18 cellular contexts compared by ENCODE assay signal in the genomic region with DNA sequence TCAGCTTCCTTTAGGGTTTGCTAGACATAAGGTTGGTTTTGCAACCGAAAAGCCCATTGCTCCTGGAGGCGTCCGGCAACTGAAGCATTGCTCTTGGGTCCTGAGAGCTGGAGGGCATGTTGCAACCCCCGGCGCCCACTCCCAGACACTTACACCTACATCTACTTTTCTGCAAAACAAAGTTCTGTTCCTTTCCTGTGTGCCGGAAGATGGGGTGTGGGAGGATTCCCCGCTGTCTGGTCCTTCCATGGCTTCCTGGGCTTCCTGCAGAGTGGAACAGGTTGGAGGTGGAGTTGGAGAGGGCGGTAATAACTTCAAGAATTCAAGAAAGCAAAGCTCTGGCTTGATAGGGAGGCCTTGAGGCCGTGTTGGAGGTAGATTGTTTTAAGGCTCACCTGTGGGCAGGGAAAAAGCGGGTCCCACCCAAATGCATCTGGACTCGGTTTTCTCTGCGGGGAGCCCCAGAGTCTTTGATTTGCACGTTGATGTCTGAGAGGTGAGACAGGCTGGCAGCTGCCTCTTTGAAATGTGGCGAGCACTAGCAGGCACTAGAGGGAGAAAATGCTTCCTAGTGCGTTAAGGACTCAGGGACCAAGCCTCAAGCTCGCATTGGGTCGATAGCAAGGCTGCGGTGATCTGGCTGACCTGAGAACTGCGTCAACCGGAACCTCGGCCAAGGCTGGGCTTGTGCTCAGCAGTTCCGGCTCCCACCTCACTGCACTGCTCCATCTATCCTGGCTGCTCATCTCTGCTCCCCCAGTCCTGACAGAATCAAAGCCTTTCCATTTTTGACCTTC. TPM values are rescaled to one million over a fixed set of nuclear protein-coding genes. Genes with fewer than 3 reads are reported as not detected.
DNase-seq lines count a peak whose midpoint lies in the region; ATAC-seq, FAIRE-seq and TF ChIP-seq lines count a peak whose summit lies in the region.
"Had no signal": no experiment of that assay in that cellular context is flagged by ENCODE, and none has a peak within 500 bp of the region (broad histone marks: within the 10 kb centered on the region; RNA-seq: fewer than 3 reads in every experiment).

No MANE protein-coding gene starts in this region.

- no peak for TF ChIP-seq EP300 in K562 (IDR thresholded peaks at IDR 0.05; ENCODE audit: low read length)

- H3K9me3 ChIP-seq in K562 (replicated peaks; ENCODE audit: control insufficient read depth, insufficient read depth, low read depth, low read length): no peaks in the 10 kb centered on the region

- no peak overlapping the region for H3K27ac ChIP-seq in GM23338 (ENCODE audit: low read depth)
- no peak overlapping the region for H3K27ac ChIP-seq in K562 (ENCODE audit: extremely low read depth, low read depth, low read length)
- H3K27ac ChIP-seq: GM23248 had no signal

- H4K20me1 ChIP-seq in GM23338 (replicated peaks; ENCODE audit: insufficient read depth) (peaks cover 30% of the 10 kb centered on the region), K562 (replicated peaks; ENCODE audit: control insufficient read depth, insufficient read depth, low read length) (no peaks in the 10 kb centered on the region)

- DNase-seq in GM23338 (ENCODE audit: low spot score): peak; percentile 73
- DNase-seq in K562 (ENCODE audit: extremely low read depth in 1 of 4, low spot score in 3 of 4): no peak
- DNase-seq in left kidney (ENCODE audit: low read depth, low spot score): peak; percentile 19
- no peak for DNase-seq in progenitor cell of endocrine pancreas (ENCODE audit: low spot score, unreplicated experiment)
- DNase-seq in RPMI8226: no peak
- no peak for DNase-seq in sciatic nerve (ENCODE audit: low spot score)
- DNase-seq: CD4-positive, CD25-positive, alpha-beta regulatory T cell; EL; GM23248; KBM-7; MM.1S; NCI-H1048; NCI-H1417 treated with DMSO at 0.1 percent for 48 hours; NCI-H187 treated with DMSO at 0.1 percent for 48 hours; NCI-H69; NK-92 treated with Interleukin-12 subunit alpha and Interleukin-12 subunit beta, amount 100 ng/mL, for 24 hours had no signal

- no peaks in the 10 kb centered on the region for H3K9me2 ChIP-seq in GM23338 (ENCODE audit: insufficient read depth)

- BruUV-seq in K562 (replicated peaks; lab: Mats Ljungman, UMichigan): no TSS peak

- H3K27me3 Mint-ChIP-seq in GM23338 (ENCODE audit: insufficient read depth, low read depth, poor library complexity): peaks cover 28% of the 10 kb centered on the region
- H3K27me3 Mint-ChIP-seq in progenitor cell of endocrine pancreas: peaks cover 96% of the 10 kb centered on the region

- H3K4me3 Mint-ChIP-seq in GM23338 (no peak overlapping the region), progenitor cell of endocrine pancreas (ENCODE audit: low read depth) (no peak overlapping the region)
- H3K4me3 Mint-ChIP-seq: CD4-positive, CD25-positive, alpha-beta regulatory T cell had no signal

- intact Hi-C loops in K562 (cut with micrococcal nuclease) (no loop called here), sciatic nerve (cut with DNase I) (loop anchor here (10.0 kb wide), 1 partner anchor 335 kb away; no protein-coding TSS in a partner anchor)

- H3K4me2 ChIP-seq in GM23338 (peak overlapping the region; percentile 65), K562 (ENCODE audit: insufficient read depth, low read length) (no peak overlapping the region)

- H2AFZ ChIP-seq in GM23338 (no peak overlapping the region), K562 (ENCODE audit: low read depth, low read length) (no peak overlapping the region)
- H2AFZ ChIP-seq: GM23248 had no signal

- CTCF ChIA-PET in K562 (lab: Yijun Ruan, JAX; ENCODE audit: low intra/inter-chr PET ratio): no interaction called here

- H3K4me3 ChIP-seq in GM23338 (peak overlapping the region; percentile 30; the same call in 1 of the 2 replicates), K562 (no peak overlapping the region)
- H3K4me3 ChIP-seq: GM23248 had no signal

- in situ Hi-C loops in K562 (cut with MboI): no loop called here

- POLR2A ChIA-PET in K562 (lab: Yijun Ruan, JAX): interaction anchor here (0.9 to 1.4 kb wide), 2 partner anchors 11 to 13 kb away, joined by 4 to 6 read pairs; no protein-coding TSS in a partner anchor

- peak in 1 of 2 experiments; percentile 24; a peak in 1 of 4 replicates for TF ChIP-seq CTCF in GM23338 (conservative IDR thresholded peaks at IDR 0.05; ENCODE audit: low read depth in 2 of 2)
- TF ChIP-seq CTCF in K562 (IDR thresholded peaks at IDR 0.05 in 2 of 3, conservative IDR thresholded peaks at IDR 0.05 in 1 of 3; ENCODE audit: insufficient read depth in 2 of 3, low read depth in 1 of 3, low read length in 3 of 3): no peak
- peak; percentile 13 for TF ChIP-seq CTCF in progenitor cell of endocrine pancreas (IDR thresholded peaks at IDR 0.05; ENCODE audit: unreplicated experiment)

- no peaks in the 10 kb centered on the region for H3K9me1 ChIP-seq in K562 (ENCODE audit: control insufficient read depth, insufficient read depth, low read length)

- no peaks in the 10 kb centered on the region for H3K36me3 ChIP-seq in GM23338 (ENCODE audit: insufficient read depth)
- no peaks in the 10 kb centered on the region for H3K36me3 ChIP-seq in K562 (ENCODE audit: control insufficient read depth, insufficient read depth, low read length)

- WGBS in K562 (ENCODE audit: insufficient coverage, low coverage, missing lambda C conversion rate): 61% methylated on average over 21 of the region's 22 CpGs

- no peak for TF ChIP-seq RAD21 in K562 (CRISPR knock-in tag; conservative IDR thresholded peaks at IDR 0.05 in 1 of 2, IDR thresholded peaks at IDR 0.05 in 1 of 2)

- no peak overlapping the region for H3K9ac ChIP-seq in K562 (ENCODE audit: insufficient read depth in 1 of 2, low read depth in 2 of 2, low read length in 2 of 2)
- H3K9ac ChIP-seq: GM23248 had no signal

- peaks cover 24% of the 10 kb centered on the region for H3F3A ChIP-seq in GM23338 (replicated peaks; ENCODE audit: low read depth)

- H3K4me1 Mint-ChIP-seq in GM23338 (peaks cover 39% of the 10 kb centered on the region), progenitor cell of endocrine pancreas (ENCODE audit: low read depth) (peaks cover 10% of the 10 kb centered on the region)
- H3K4me1 Mint-ChIP-seq: CD4-positive, CD25-positive, alpha-beta regulatory T cell had no signal

- TF ChIP-seq POLR2A in K562 (conservative IDR thresholded peaks at IDR 0.05): no peak

- H3K9me3 Mint-ChIP-seq in GM23338: peaks cover 5% of the 10 kb centered on the region; the same call in 2 of the 3 replicates
- H3K9me3 Mint-ChIP-seq in progenitor cell of endocrine pancreas (ENCODE audit: low read depth): no peaks in the 10 kb centered on the region

- H3K79me2 ChIP-seq in GM23338 (replicated peaks; ENCODE audit: insufficient read depth): no peaks in the 10 kb centered on the region
- H3K79me2 ChIP-seq in K562 (ENCODE audit: control insufficient read depth, insufficient read depth, low read length): no peaks in the 10 kb centered on the region

- peak; percentile 23 for ATAC-seq in GM23338
- peak; percentile 35; the same call in 1 of the 3 replicates for ATAC-seq in K562
- no peak for ATAC-seq in GM21423 (IDR thresholded peaks at IDR 0.05; ENCODE audit: unreplicated experiment)
- ATAC-seq in sciatic nerve: no peak
- ATAC-seq: Panc1 had no signal

- no peak overlapping the region for H3K27ac Mint-ChIP-seq in GM23338
- H3K27ac Mint-ChIP-seq in progenitor cell of endocrine pancreas: no peak overlapping the region

- H3K4me1 ChIP-seq in GM23338 (ENCODE audit: insufficient read depth) (peaks cover 35% of the 10 kb centered on the region), K562 (replicated peaks in 1 of 2; ENCODE audit: control insufficient read depth in 2 of 2, insufficient read depth in 2 of 2, low read length in 2 of 2) (peaks cover 0 to 4% of the 10 kb centered on the region in 2 experiments; a peak in 1 of 5 replicates)

- H3K27me3 ChIP-seq in GM23338 (ENCODE audit: insufficient read depth) (peaks cover 100% of the 10 kb centered on the region), K562 (ENCODE audit: control insufficient read depth in 2 of 2, insufficient read depth in 2 of 2, low read length in 2 of 2) (no peaks in the 10 kb centered on the region)

- H3K36me3 Mint-ChIP-seq in GM23338 (ENCODE audit: low read depth): peaks cover 2% of the 10 kb centered on the region; the same call in 2 of the 3 replicates
- no peaks in the 10 kb centered on the region for H3K36me3 Mint-ChIP-seq in progenitor cell of endocrine pancreas (ENCODE audit: insufficient read depth)
- H3K36me3 Mint-ChIP-seq: CD4-positive, CD25-positive, alpha-beta regulatory T cell had no signal

- FAIRE-seq in K562 (lab: Jason Lieb, UNC): no peak

TF ChIP-seq in GM23338, 12 proteins besides CTCF, POLR2A, EP300 and RAD21:
- TF ChIP-seq STAT1 (IDR thresholded peaks at IDR 0.05; ENCODE audit: unreplicated experiment) (no peak), EZH2 (IDR thresholded peaks at IDR 0.05; ENCODE audit: low read depth, unreplicated experiment) (peak; percentile 51)

TF ChIP-seq in K562, 482 proteins besides CTCF, POLR2A, EP300 and RAD21 (continues in another document):
- no peak for TF ChIP-seq ARHGAP35 (IDR thresholded peaks at IDR 0.05; ENCODE audit: partially characterized antibody)

RNA-seq across cellular contexts. Expression of a gene that starts 39.5 kb away (rescaled TPM):
- not detected in 2 replicates for total RNA-seq in GM23338 (2014; rRNA removed; shearing (Covaris generic))
- 0.16 and 0.23 TPM in 2 replicates for polyA plus RNA-seq in GM23338 (2016; fragmentation: Nextera tagmentation; extraction: Ambion mirVana)
- total RNA-seq in K562 (2011; cell fraction: chromatin; rRNA removed; ENCODE audit: low replicate concordance): 16.8 and 21.5 TPM in 2 replicates
- total RNA-seq in K562 (2011; cell fraction: nucleolus; rRNA removed): 10.5 and 13.2 TPM in 2 replicates
- total RNA-seq in K562 (2011; cell fraction: nucleoplasm; rRNA removed): 14.2 and 23.5 TPM in 2 replicates
- 6.8 and 8.3 TPM in 2 replicates for total RNA-seq in K562 (2014; rRNA removed)
- total RNA-seq in K562 (2014; rRNA removed; fragmentation: Illumina TruSeq; extraction: Trizol): 8.3 and 9.9 TPM in 2 replicates
- total RNA-seq in K562 (2015; rRNA removed; fragmentation: Illumina TruSeq; extraction: Trizol): 11.9 and 13.1 TPM in 2 replicates
- total RNA-seq in K562 (2021): 49.7 and 51.8 TPM in 2 replicates
- 6.0 and 10.9 TPM in 2 replicates for polyA plus RNA-seq in K562 (2011; rRNA removed)
- 7.7 and 13.7 TPM in 2 replicates for polyA plus RNA-seq in K562 (2011; cell fraction: cytosol; rRNA removed)
- polyA plus RNA-seq in K562 (2011; cell fraction: nucleus; rRNA removed): 11.9 and 16.2 TPM in 2 replicates
- 35.3 and 71.0 TPM in 2 replicates for polyA plus RNA-seq in K562 (2012)
- polyA plus RNA-seq in K562 (2014; fragmentation: Illumina TruSeq; extraction: Trizol): 41.0 and 41.5 TPM in 2 replicates
- polyA plus RNA-seq in K562 (2014; fragmentation: Nextera tagmentation; extraction: Ambion mirVana): 10 to 100 TPM in 1 of 2 experiments, 1 to 10 TPM in 1; 9.7 to 11.1 TPM
- 21.8 and 24.2 TPM in 2 replicates for polyA plus RNA-seq in K562 (2014; rRNA removed)
- polyA minus RNA-seq in K562 (2011; rRNA and poly(A)+ RNA removed): 5.4 TPM in 2 replicates
- 17.7 and 27.6 TPM in 2 replicates for polyA minus RNA-seq in K562 (2011; cell fraction: cytosol; rRNA and poly(A)+ RNA removed)
- polyA minus RNA-seq in K562 (2011; cell fraction: nucleus; rRNA and poly(A)+ RNA removed): 9.8 and 9.9 TPM in 2 replicates
- 40.3 and 48.6 TPM in 2 replicates for total RNA-seq in progenitor cell of endocrine pancreas
- 242 TPM for total RNA-seq in sciatic nerve
- total RNA-seq: CD4-positive, CD25-positive, alpha-beta regulatory T cell had no signal
- polyA plus RNA-seq: CD4-positive, CD25-positive, alpha-beta regulatory T cell had no signal

Comparison
In these comparisons a context has a peak if more than half of its experiments do, and no peak if none do; other contexts are left out.
1. ATAC-seq: peak in GM23338 (single experiment) and K562 (single experiment); none in GM21423 (single experiment) and sciatic nerve (single experiment).
2. DNase-seq: peak in GM23338 (single experiment) and left kidney (single experiment); none in K562 (0 of 4), progenitor cell of endocrine pancreas (single experiment), RPMI8226 (single experiment) and sciatic nerve (single experiment).